1 cellular context compared by ENCODE assay signal in genomic region chr15:68817304-68818087, GRCh38.
A peak's percentile ranks its signal among the peaks of the same experiment; 100 is the strongest.
TF ChIP-seq lines count a peak whose summit lies in the region.

No MANE protein-coding gene starts in this region.

TF ChIP-seq in HepG2, 621 proteins besides CTCF, POLR2A, EP300 and RAD21 (continued from another document):
- TF ChIP-seq ZNF574 (CRISPR knock-in tag; IDR thresholded peaks at IDR 0.05), result 0 out of 2 replicates have a peak, but pooled peaks have one; percentile 35
- TF ChIP-seq MYPOP (CRISPR knock-in tag; IDR thresholded peaks at IDR 0.05), result 0 out of 2 replicates have a peak, but pooled peaks have one; percentile 7
- peak; percentile 28 for TF ChIP-seq ZNF18 (CRISPR knock-in tag; IDR thresholded peaks at IDR 0.05; ENCODE audit: insufficient replicate concordance)
- TF ChIP-seq TCF12 (IDR thresholded peaks at IDR 0.05), result no peak
- 0 out of 2 replicates have a peak, but pooled peaks have one; percentile 43 for TF ChIP-seq TCF12 (CRISPR knock-in tag; IDR thresholded peaks at IDR 0.05)
- no peak for TF ChIP-seq ZNF12 (CRISPR knock-in tag; IDR thresholded peaks at IDR 0.05)
- 0 out of 2 replicates have a peak, but pooled peaks have one; percentile 10 for TF ChIP-seq ZNF264 (CRISPR knock-in tag; IDR thresholded peaks at IDR 0.05)
- TF ChIP-seq HOXA5 (CRISPR knock-in tag; IDR thresholded peaks at IDR 0.05), result no peak
- TF ChIP-seq ATF7-NPFF (CRISPR knock-in tag; IDR thresholded peaks at IDR 0.05; ENCODE audit: low read depth), result 0 out of 2 replicates have a peak, but pooled peaks have one; percentile 38
- peak; percentile 67 for TF ChIP-seq HNRNPK (IDR thresholded peaks at IDR 0.05; ENCODE audit: low read depth, low read length, poor library complexity, severe bottlenecking)
- 0 out of 2 replicates have a peak, but pooled peaks have one; percentile 7 for TF ChIP-seq ARNT2 (CRISPR knock-in tag; IDR thresholded peaks at IDR 0.05; ENCODE audit: low read depth)
- TF ChIP-seq ZNF776 (CRISPR knock-in tag; IDR thresholded peaks at IDR 0.05), result peak; percentile 27; the same call in 1 of the 2 replicates
- peak; percentile 94 for TF ChIP-seq ZNF740 (CRISPR knock-in tag; IDR thresholded peaks at IDR 0.05)
- TF ChIP-seq SNAI1 (CRISPR knock-in tag; IDR thresholded peaks at IDR 0.05; ENCODE audit: borderline replicate concordance), result 0 out of 2 replicates have a peak, but pooled peaks have one; percentile 62
- peak; percentile 2; the same call in 1 of the 2 replicates for TF ChIP-seq CREM (IDR thresholded peaks at IDR 0.05)
- TF ChIP-seq CREM (CRISPR knock-in tag; IDR thresholded peaks at IDR 0.05), result no peak
- no peak for TF ChIP-seq PLSCR1 (CRISPR knock-in tag; IDR thresholded peaks at IDR 0.05; ENCODE audit: borderline replicate concordance)
- no peak for TF ChIP-seq ZFP36 (IDR thresholded peaks at IDR 0.05; ENCODE audit: borderline replicate concordance, low read depth, low read length, partially characterized antibody)
- peak; percentile 49; the same call in 1 of the 2 replicates for TF ChIP-seq TBX2 (CRISPR knock-in tag; IDR thresholded peaks at IDR 0.05; ENCODE audit: borderline replicate concordance)
- no peak for TF ChIP-seq ZC3H4 (CRISPR knock-in tag; IDR thresholded peaks at IDR 0.05; ENCODE audit: borderline replicate concordance)
- no peak for TF ChIP-seq SRF (IDR thresholded peaks at IDR 0.05; ENCODE audit: low read depth, low read length)
- TF ChIP-seq PAXIP1 (CRISPR knock-in tag; conservative IDR thresholded peaks at IDR 0.05), result peak; percentile 29; the same call in 1 of the 2 replicates
